Comparison of ENCODE assay signal across 11 cellular contexts in the genomic region with DNA sequence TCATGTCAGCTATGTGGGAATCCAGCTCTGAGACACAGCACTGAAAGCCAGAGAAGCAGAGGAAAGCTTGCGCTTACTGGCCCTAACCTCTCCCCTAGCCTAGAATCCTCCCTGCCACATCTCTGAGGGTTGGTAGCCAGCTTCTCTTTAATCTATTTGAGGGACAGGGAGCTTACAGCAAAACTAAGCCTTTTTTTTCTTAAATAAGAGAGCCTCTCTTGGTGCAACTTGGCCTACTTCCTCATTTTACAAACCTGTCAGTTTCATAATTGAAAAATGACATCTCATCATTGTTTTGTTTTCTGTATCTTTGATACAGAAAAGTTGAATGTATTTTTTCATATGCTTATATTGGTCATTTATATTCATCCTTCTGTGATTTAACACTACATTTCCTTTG.
DNase-seq lines count a peak whose midpoint lies in the region; ATAC-seq and TF ChIP-seq lines count a peak whose summit lies in the region.
"Had no signal": no experiment of that assay in that cellular context is flagged by ENCODE, and none has a peak within 500 bp of the region (broad histone marks: within the 10 kb centered on the region; RNA-seq: fewer than 3 reads in every experiment).

No MANE protein-coding gene starts in this region.

- H3K27ac ChIP-seq in DOHH2 (ENCODE audit: low read depth, low read length) = no peak overlapping the region; the same call in 1 of the 2 replicates
- H3K27ac ChIP-seq: hepatocyte had no signal

- H3K79me2 ChIP-seq in DOHH2 (ENCODE audit: control insufficient read depth, low read length) = no peaks in the 10 kb centered on the region
- H3K79me2 ChIP-seq: hepatocyte had no signal

- WGBS in lower leg skin, 2 donors = 87 to 88% methylated on average over 1 of the region's 1 CpG

- ATAC-seq in GM19372 (IDR thresholded peaks at IDR 0.05; ENCODE audit: low read depth, unreplicated experiment) (peak; percentile 94), HG02981 (IDR thresholded peaks at IDR 0.05; ENCODE audit: unreplicated experiment) (peak; percentile 88)

- H3K4me1 ChIP-seq in DOHH2 (ENCODE audit: control insufficient read depth, low read length) = peaks cover 38% of the 10 kb centered on the region

- H3K9me3 ChIP-seq in DOHH2 (ENCODE audit: control insufficient read depth, insufficient read depth, low read length) = no peaks in the 10 kb centered on the region

- H3K9me2 ChIP-seq in DOHH2 (replicated peaks; ENCODE audit: control insufficient read depth, low read length) = no peaks in the 10 kb centered on the region

- intact Hi-C loops in lower leg skin (cut with DNase I; ENCODE audit: low total_unique reads) = no loop called here

- no peaks in the 10 kb centered on the region for H3K36me3 ChIP-seq in DOHH2 (ENCODE audit: control insufficient read depth, low read length)

- 0 out of 2 replicates have a peak, but pooled peaks cover 2% of the 10 kb centered on the region for H3K27me3 ChIP-seq in DOHH2 (ENCODE audit: control insufficient read depth, low read length)
- H3K27me3 ChIP-seq: hepatocyte had no signal

- H3K4me2 ChIP-seq in DOHH2 (ENCODE audit: low read length) = peak overlapping the region; percentile 8
- H3K4me2 ChIP-seq: hepatocyte had no signal

- H4K20me1 ChIP-seq in DOHH2 (ENCODE audit: control insufficient read depth, insufficient read depth, low read depth, low read length) = no peaks in the 10 kb centered on the region

- no peaks in the 10 kb centered on the region for H3F3A ChIP-seq in DOHH2 (ENCODE audit: control insufficient read depth, insufficient read depth)

- TF ChIP-seq CTCF in DOHH2 (IDR thresholded peaks at IDR 0.05; ENCODE audit: low read depth, low read length, poor library complexity, severe bottlenecking) (no peak), lower leg skin (IDR thresholded peaks at IDR 0.05) (no peak)

- DNase-seq in NOMO-1 (lab: John Stamatoyannopoulos, UW; ENCODE audit: unreplicated experiment in 2 of 2) = peak; percentile 87 to 93
- no peak for DNase-seq in AG08396 (ENCODE audit: low spot score)
- DNase-seq in lower leg skin (ENCODE audit: low spot score in 2 of 2) = no peak
- DNase-seq in KG1 (lab: John Stamatoyannopoulos, UW) = no peak
- no peak for DNase-seq in DMS114 treated with DMSO at 0.1 percent for 48 hours (lab: John Stamatoyannopoulos, UW; ENCODE audit: unreplicated experiment)
- DNase-seq: activated CD4-positive, alpha-beta T cell treated with anti-CD3 and anti-CD28 coated beads for 1 hour; H7 had no signal

- no peak for TF ChIP-seq POLR2A in lower leg skin (IDR thresholded peaks at IDR 0.05)

- H3K4me3 ChIP-seq in DOHH2 (ENCODE audit: low read length) = no peak overlapping the region
- no peak overlapping the region for H3K4me3 ChIP-seq in lower leg skin (ENCODE audit: low read depth, poor library complexity, severe bottlenecking)
- H3K4me3 ChIP-seq: hepatocyte had no signal

Comparison
In these comparisons a context has a peak if more than half of its experiments do, and no peak if none do; other contexts are left out.
1. DNase-seq: peak in NOMO-1 (2 of 2); none in AG08396 (single experiment), lower leg skin (0 of 2), KG1 (single experiment) and DMS114 treated with DMSO at 0.1 percent for 48 hours (single experiment).